In the genomic region with DNA sequence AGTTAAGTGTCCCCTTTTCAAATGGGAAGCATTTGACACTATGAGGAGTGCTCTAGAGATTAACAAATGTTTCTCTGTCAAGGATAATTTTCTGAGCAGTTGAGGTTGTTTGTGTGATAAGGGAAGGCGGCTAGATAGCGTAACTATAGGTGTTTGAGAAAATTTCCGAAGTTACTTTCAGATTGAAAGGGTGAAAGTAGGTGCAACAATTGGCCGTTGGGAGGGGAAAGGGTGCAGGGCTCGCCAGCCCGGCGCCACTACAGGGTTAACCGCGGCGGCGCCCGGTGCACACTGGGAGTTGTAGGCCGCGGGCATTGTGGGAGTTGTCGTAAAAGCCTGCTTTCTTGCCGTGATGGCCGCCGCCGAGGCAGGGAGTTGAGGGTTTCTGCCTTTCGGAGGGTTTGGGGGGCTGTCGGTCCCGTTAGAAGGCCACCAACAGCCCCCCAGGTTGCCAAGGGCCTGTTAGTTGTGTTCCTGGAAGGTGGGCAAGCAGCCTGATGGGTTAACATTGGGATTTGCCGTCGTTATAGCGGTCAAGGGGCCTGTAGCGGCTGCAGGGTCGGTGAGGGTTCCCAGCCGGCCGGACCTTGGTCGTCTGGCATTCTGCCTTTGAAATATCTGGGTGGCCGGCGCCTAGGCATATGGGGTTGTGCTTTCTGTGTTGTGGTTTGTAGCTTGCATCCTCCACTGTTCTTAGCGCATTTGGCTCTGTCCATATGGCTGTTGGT, we compare ENCODE assay signal across 1 cellular context.
TF ChIP-seq lines count a peak whose summit lies in the region.

No MANE protein-coding gene starts in this region.

TF ChIP-seq in HepG2, 621 proteins besides CTCF, POLR2A, EP300 and RAD21 (continued from another document and continues in another):
- TF ChIP-seq, protein P1, sequence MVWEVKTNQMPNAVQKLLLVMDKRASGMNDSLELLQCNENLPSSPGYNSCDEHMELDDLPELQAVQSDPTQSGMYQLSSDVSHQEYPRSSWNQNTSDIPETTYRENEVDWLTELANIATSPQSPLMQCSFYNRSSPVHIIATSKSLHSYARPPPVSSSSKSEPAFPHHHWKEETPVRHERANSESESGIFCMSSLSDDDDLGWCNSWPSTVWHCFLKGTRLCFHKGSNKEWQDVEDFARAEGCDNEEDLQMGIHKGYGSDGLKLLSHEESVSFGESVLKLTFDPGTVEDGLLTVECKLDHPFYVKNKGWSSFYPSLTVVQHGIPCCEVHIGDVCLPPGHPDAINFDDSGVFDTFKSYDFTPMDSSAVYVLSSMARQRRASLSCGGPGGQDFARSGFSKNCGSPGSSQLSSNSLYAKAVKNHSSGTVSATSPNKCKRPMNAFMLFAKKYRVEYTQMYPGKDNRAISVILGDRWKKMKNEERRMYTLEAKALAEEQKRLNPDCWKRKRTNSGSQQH (CRISPR knock-in tag; IDR thresholded peaks at IDR 0.05; ENCODE audit: low read depth), result peak; percentile 82; the same call in 1 of the 2 replicates
- TF ChIP-seq SMARCE1 (IDR thresholded peaks at IDR 0.05; ENCODE audit: borderline replicate concordance), result no peak
- TF ChIP-seq ZNF891 (CRISPR knock-in tag; IDR thresholded peaks at IDR 0.05), result peak; percentile 87
- TF ChIP-seq, protein P2, sequence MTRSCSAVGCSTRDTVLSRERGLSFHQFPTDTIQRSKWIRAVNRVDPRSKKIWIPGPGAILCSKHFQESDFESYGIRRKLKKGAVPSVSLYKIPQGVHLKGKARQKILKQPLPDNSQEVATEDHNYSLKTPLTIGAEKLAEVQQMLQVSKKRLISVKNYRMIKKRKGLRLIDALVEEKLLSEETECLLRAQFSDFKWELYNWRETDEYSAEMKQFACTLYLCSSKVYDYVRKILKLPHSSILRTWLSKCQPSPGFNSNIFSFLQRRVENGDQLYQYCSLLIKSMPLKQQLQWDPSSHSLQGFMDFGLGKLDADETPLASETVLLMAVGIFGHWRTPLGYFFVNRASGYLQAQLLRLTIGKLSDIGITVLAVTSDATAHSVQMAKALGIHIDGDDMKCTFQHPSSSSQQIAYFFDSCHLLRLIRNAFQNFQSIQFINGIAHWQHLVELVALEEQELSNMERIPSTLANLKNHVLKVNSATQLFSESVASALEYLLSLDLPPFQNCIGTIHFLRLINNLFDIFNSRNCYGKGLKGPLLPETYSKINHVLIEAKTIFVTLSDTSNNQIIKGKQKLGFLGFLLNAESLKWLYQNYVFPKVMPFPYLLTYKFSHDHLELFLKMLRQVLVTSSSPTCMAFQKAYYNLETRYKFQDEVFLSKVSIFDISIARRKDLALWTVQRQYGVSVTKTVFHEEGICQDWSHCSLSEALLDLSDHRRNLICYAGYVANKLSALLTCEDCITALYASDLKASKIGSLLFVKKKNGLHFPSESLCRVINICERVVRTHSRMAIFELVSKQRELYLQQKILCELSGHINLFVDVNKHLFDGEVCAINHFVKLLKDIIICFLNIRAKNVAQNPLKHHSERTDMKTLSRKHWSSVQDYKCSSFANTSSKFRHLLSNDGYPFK (CRISPR knock-in tag; IDR thresholded peaks at IDR 0.05; ENCODE audit: borderline replicate concordance), result peak; percentile 96
- 0 out of 2 replicates have a peak, but pooled peaks have one; percentile 50 for TF ChIP-seq ESRRA (CRISPR knock-in tag; IDR thresholded peaks at IDR 0.05; ENCODE audit: low read depth)
- TF ChIP-seq, protein P3, sequence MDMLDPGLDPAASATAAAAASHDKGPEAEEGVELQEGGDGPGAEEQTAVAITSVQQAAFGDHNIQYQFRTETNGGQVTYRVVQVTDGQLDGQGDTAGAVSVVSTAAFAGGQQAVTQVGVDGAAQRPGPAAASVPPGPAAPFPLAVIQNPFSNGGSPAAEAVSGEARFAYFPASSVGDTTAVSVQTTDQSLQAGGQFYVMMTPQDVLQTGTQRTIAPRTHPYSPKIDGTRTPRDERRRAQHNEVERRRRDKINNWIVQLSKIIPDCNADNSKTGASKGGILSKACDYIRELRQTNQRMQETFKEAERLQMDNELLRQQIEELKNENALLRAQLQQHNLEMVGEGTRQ (IDR thresholded peaks at IDR 0.05; ENCODE audit: low read depth, low read length), result no peak
- TF ChIP-seq, protein P3 (CRISPR knock-in tag; IDR thresholded peaks at IDR 0.05; ENCODE audit: borderline replicate concordance), result peak; percentile 30; the same call in 1 of the 2 replicates
- TF ChIP-seq EZH2 (conservative IDR thresholded peaks at IDR 0.05; ENCODE audit: low read depth, low read length), result no peak
- peak; percentile 59; the same call in 1 of the 2 replicates for TF ChIP-seq MTA1 (CRISPR knock-in tag; IDR thresholded peaks at IDR 0.05; ENCODE audit: borderline replicate concordance)
- no peak for TF ChIP-seq NFIC (IDR thresholded peaks at IDR 0.05; ENCODE audit: low read length)
- no peak for TF ChIP-seq SP5 (CRISPR knock-in tag; IDR thresholded peaks at IDR 0.05; ENCODE audit: borderline replicate concordance, low read depth)
- peak; percentile 45; the same call in 1 of the 2 replicates for TF ChIP-seq ZNF205 (CRISPR knock-in tag; IDR thresholded peaks at IDR 0.05)
- 0 out of 2 replicates have a peak, but pooled peaks have one; percentile 74 for TF ChIP-seq ZNF180 (CRISPR knock-in tag; IDR thresholded peaks at IDR 0.05; ENCODE audit: borderline replicate concordance, low read depth)
- TF ChIP-seq MEIS2 (CRISPR knock-in tag; IDR thresholded peaks at IDR 0.05), result peak; percentile 59; the same call in 1 of the 2 replicates
- TF ChIP-seq, protein P4, sequence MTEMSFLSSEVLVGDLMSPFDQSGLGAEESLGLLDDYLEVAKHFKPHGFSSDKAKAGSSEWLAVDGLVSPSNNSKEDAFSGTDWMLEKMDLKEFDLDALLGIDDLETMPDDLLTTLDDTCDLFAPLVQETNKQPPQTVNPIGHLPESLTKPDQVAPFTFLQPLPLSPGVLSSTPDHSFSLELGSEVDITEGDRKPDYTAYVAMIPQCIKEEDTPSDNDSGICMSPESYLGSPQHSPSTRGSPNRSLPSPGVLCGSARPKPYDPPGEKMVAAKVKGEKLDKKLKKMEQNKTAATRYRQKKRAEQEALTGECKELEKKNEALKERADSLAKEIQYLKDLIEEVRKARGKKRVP (CRISPR knock-in tag; IDR thresholded peaks at IDR 0.05), result peak in 1 of 2 experiments; percentile 6; a peak in 1 of 4 replicates
- TF ChIP-seq FOXC1 (CRISPR knock-in tag; IDR thresholded peaks at IDR 0.05; ENCODE audit: borderline replicate concordance), result peak; percentile 85
- no peak for TF ChIP-seq ZBTB21 (CRISPR knock-in tag; IDR thresholded peaks at IDR 0.05)
- TF ChIP-seq, protein P5, sequence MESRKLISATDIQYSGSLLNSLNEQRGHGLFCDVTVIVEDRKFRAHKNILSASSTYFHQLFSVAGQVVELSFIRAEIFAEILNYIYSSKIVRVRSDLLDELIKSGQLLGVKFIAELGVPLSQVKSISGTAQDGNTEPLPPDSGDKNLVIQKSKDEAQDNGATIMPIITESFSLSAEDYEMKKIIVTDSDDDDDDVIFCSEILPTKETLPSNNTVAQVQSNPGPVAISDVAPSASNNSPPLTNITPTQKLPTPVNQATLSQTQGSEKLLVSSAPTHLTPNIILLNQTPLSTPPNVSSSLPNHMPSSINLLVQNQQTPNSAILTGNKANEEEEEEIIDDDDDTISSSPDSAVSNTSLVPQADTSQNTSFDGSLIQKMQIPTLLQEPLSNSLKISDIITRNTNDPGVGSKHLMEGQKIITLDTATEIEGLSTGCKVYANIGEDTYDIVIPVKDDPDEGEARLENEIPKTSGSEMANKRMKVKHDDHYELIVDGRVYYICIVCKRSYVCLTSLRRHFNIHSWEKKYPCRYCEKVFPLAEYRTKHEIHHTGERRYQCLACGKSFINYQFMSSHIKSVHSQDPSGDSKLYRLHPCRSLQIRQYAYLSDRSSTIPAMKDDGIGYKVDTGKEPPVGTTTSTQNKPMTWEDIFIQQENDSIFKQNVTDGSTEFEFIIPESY (CRISPR knock-in tag; IDR thresholded peaks at IDR 0.05), result peak; percentile 46; the same call in 1 of the 2 replicates
- 0 out of 2 replicates have a peak, but pooled peaks have one; percentile 51 for TF ChIP-seq HNRNPL (IDR thresholded peaks at IDR 0.05; ENCODE audit: low read depth, low read length)
- peak; percentile 74 for TF ChIP-seq PTBP1 (IDR thresholded peaks at IDR 0.05; ENCODE audit: low read depth, low read length, poor library complexity, severe bottlenecking)
- TF ChIP-seq, protein P6, sequence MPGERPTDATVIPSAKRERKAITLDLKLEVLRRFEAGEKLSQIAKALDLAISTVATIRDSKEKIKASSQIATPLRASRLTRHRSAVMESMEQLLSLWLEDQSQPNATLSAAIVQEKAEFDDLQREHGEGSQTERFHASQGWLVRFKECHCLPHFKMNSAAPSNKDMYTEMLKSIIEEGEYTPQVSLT (CRISPR knock-in tag; IDR thresholded peaks at IDR 0.05; ENCODE audit: borderline replicate concordance, low read depth), result 0 out of 2 replicates have a peak, but pooled peaks have one; percentile 40
- TF ChIP-seq SETDB1 (CRISPR knock-in tag; IDR thresholded peaks at IDR 0.05; ENCODE audit: borderline replicate concordance), result no peak
- TF ChIP-seq, protein P7, sequence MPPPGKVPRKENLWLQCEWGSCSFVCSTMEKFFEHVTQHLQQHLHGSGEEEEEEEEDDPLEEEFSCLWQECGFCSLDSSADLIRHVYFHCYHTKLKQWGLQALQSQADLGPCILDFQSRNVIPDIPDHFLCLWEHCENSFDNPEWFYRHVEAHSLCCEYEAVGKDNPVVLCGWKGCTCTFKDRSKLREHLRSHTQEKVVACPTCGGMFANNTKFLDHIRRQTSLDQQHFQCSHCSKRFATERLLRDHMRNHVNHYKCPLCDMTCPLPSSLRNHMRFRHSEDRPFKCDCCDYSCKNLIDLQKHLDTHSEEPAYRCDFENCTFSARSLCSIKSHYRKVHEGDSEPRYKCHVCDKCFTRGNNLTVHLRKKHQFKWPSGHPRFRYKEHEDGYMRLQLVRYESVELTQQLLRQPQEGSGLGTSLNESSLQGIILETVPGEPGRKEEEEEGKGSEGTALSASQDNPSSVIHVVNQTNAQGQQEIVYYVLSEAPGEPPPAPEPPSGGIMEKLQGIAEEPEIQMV (CRISPR knock-in tag; IDR thresholded peaks at IDR 0.05; ENCODE audit: low read depth), result peak; percentile 46; the same call in 1 of the 2 replicates
- TF ChIP-seq HIVEP1 (CRISPR knock-in tag; IDR thresholded peaks at IDR 0.05), result peak; percentile 64; the same call in 1 of the 2 replicates
- TF ChIP-seq, protein P8, sequence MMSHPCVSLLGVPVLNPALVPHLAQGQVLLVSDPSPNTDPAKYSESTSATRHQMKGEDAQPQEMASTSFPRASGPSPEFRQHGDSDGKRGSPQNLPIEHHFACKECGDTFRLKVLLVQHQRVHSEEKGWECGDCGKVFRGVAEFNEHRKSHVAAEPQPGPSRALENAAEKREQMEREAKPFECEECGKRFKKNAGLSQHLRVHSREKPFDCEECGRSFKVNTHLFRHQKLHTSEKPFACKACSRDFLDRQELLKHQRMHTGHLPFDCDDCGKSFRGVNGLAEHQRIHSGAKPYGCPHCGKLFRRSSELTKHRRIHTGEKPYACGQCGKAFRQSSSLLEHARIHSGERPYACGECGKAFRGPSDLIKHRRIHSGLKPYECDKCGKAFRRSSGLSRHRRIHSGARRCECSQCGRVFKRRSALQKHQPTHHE (CRISPR knock-in tag; IDR thresholded peaks at IDR 0.05; ENCODE audit: borderline replicate concordance), result no peak
- no peak for TF ChIP-seq MXI1 (IDR thresholded peaks at IDR 0.05; ENCODE audit: borderline replicate concordance, low read depth, low read length)
- TF ChIP-seq ZNF331 (CRISPR knock-in tag; IDR thresholded peaks at IDR 0.05), result peak; percentile 67
- peak; percentile 38; the same call in 1 of the 2 replicates for TF ChIP-seq ZFP82 (CRISPR knock-in tag; IDR thresholded peaks at IDR 0.05; ENCODE audit: borderline replicate concordance)
- peak; percentile 49; the same call in 1 of the 2 replicates for TF ChIP-seq SP2 (CRISPR knock-in tag; IDR thresholded peaks at IDR 0.05)
- TF ChIP-seq NFRKB (IDR thresholded peaks at IDR 0.05), result no peak
- peak; percentile 47; the same call in 1 of the 2 replicates for TF ChIP-seq ZNF274 (CRISPR knock-in tag; IDR thresholded peaks at IDR 0.05)
- peak; percentile 80 for TF ChIP-seq HDAC2 (CRISPR knock-in tag; IDR thresholded peaks at IDR 0.05)
- TF ChIP-seq ZFX (CRISPR knock-in tag; IDR thresholded peaks at IDR 0.05; ENCODE audit: low read depth), result peak; percentile 97
- TF ChIP-seq ZNF317 (CRISPR knock-in tag; IDR thresholded peaks at IDR 0.05), result peak; percentile 74; the same call in 1 of the 2 replicates
- no peak for TF ChIP-seq ZNF674 (CRISPR knock-in tag; IDR thresholded peaks at IDR 0.05; ENCODE audit: low read depth)
- TF ChIP-seq, protein P9, sequence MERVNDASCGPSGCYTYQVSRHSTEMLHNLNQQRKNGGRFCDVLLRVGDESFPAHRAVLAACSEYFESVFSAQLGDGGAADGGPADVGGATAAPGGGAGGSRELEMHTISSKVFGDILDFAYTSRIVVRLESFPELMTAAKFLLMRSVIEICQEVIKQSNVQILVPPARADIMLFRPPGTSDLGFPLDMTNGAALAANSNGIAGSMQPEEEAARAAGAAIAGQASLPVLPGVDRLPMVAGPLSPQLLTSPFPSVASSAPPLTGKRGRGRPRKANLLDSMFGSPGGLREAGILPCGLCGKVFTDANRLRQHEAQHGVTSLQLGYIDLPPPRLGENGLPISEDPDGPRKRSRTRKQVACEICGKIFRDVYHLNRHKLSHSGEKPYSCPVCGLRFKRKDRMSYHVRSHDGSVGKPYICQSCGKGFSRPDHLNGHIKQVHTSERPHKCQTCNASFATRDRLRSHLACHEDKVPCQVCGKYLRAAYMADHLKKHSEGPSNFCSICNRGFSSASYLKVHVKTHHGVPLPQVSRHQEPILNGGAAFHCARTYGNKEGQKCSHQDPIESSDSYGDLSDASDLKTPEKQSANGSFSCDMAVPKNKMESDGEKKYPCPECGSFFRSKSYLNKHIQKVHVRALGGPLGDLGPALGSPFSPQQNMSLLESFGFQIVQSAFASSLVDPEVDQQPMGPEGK (CRISPR knock-in tag; IDR thresholded peaks at IDR 0.05), result peak; percentile 30
- 0 out of 2 replicates have a peak, but pooled peaks have one; percentile 28 for TF ChIP-seq SMAD9 (CRISPR knock-in tag; IDR thresholded peaks at IDR 0.05)
- no peak for TF ChIP-seq CBX1 (IDR thresholded peaks at IDR 0.05; ENCODE audit: low read depth)
- TF ChIP-seq ZNF589 (CRISPR knock-in tag; conservative IDR thresholded peaks at IDR 0.05), result no peak
- TF ChIP-seq GTF3A (CRISPR knock-in tag; conservative IDR thresholded peaks at IDR 0.05), result no peak
- TF ChIP-seq ZNF660 (CRISPR knock-in tag; IDR thresholded peaks at IDR 0.05; ENCODE audit: borderline replicate concordance, low read depth), result no peak
- no peak for TF ChIP-seq HDAC6 (IDR thresholded peaks at IDR 0.05; ENCODE audit: low read depth, low read length)
